Comparison of ENCODE assay signal across 1 cellular context in genomic region chr2:98823196-98824166, GRCh38.
TF ChIP-seq lines count a peak whose summit lies in the region.

No MANE protein-coding gene starts in this region.

TF ChIP-seq in H1, 55 proteins besides CTCF, POLR2A, EP300 and RAD21 (continued from another document):
- TF ChIP-seq CHD7 (IDR thresholded peaks at IDR 0.05; ENCODE audit: insufficient replicate concordance, low read length), result no peak
- no peak for TF ChIP-seq NRF1 (IDR thresholded peaks at IDR 0.05; ENCODE audit: low read depth, low read length)
- TF ChIP-seq EZH2 (IDR thresholded peaks at IDR 0.05; ENCODE audit: low read depth, low read length, severe bottlenecking), result peak; percentile 15
- no peak for TF ChIP-seq TEAD4 (IDR thresholded peaks at IDR 0.05; ENCODE audit: low read depth, low read length)
- TF ChIP-seq MAFK (IDR thresholded peaks at IDR 0.05; ENCODE audit: low read depth, low read length), result no peak
- no peak for TF ChIP-seq SIN3A (conservative IDR thresholded peaks at IDR 0.05 in 1 of 2, IDR thresholded peaks at IDR 0.05 in 1 of 2; ENCODE audit: low read depth in 1 of 2, low read length in 2 of 2)
- TF ChIP-seq CHD1 (IDR thresholded peaks at IDR 0.05; ENCODE audit: low read depth, low read length), result no peak
- no peak for TF ChIP-seq ATF2 (IDR thresholded peaks at IDR 0.05; ENCODE audit: low read length)
- TF ChIP-seq USF2 (IDR thresholded peaks at IDR 0.05; ENCODE audit: low read length), result no peak
- TF ChIP-seq RFX5 (IDR thresholded peaks at IDR 0.05; ENCODE audit: borderline replicate concordance, low read depth, low read length), result no peak
- TF ChIP-seq POLR2AphosphoS5 (IDR thresholded peaks at IDR 0.05; ENCODE audit: low read depth, low read length), result no peak
